In the genomic region with DNA sequence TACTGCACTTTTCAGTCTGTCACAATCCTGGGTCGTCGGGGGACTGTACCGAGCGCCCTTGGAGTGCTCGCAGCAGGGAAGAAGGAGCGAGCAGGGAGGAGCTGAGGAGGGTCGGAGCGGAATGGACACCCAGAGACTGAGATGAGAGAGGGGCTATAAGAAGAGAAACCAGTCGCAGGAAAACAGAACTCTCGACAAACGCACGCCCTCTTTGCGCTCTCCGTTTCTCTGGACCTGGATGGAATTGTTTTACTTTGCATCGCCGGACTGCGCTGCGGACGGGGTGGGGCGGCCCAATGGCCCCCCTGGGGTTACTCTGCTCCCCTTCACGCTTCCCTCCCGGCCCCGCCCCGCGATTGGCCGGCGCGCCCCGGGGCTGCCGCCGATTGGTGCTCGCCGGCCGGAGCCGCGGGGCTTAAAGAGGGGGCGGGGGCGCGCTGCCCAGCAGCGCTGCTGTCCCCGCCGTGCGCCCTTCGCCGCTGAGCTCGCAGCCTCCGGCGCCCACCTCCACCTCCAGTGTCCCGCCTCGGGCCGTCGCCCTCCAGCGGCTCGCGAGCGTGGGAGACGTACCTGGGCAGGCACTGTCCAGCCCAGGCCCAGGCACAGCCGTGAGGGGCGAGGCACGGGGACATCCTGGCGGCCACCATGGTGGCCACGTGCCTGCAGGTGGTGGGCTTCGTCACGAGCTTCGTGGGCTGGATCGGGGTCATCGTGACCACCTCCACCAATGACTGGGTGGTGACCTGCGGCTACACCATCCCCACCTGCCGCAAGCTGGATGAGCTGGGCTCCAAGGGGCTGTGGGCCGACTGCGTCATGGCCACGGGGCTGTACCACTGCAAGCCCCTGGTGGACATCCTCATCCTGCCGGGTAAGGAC, we compare ENCODE assay signal across 8 cellular contexts. TPM values are rescaled to one million over a fixed set of nuclear protein-coding genes. Genes with fewer than 3 reads are reported as not detected.
DNase-seq lines count a peak whose midpoint lies in the region; ATAC-seq, FAIRE-seq and TF ChIP-seq lines count a peak whose summit lies in the region.

Gene CLDN11, plus strand, starts transcription at position 447 of the 879 bp plus-strand sequence. Its CDS starts 199 bp downstream, at position 646.

- TF ChIP-seq RAD21 in H1 (IDR thresholded peaks at IDR 0.05 in 1 of 2, conservative IDR thresholded peaks at IDR 0.05 in 1 of 2; ENCODE audit: low read depth in 2 of 2, low read length in 2 of 2) = no peak; a peak in 1 of 4 replicates

- peak in 2 of 3 experiments; percentile 9 to 17; a peak in 2 of 4 replicates for TF ChIP-seq CTCF in H1 (IDR thresholded peaks at IDR 0.05; ENCODE audit: control extremely low read depth in 1 of 3, insufficient read depth in 1 of 3, low read depth in 1 of 3, low read length in 3 of 3)
- no peak for TF ChIP-seq CTCF in lower lobe of right lung (IDR thresholded peaks at IDR 0.05)

- no peak within 1 kb of the TSS for H3K14ac ChIP-seq in H1 (ENCODE audit: insufficient read length)

- POLR2A ChIA-PET in H1 (lab: Charles Lee; ENCODE audit: partially characterized antibody) = interaction anchor here (1.0 to 1.4 kb wide), 2 partner anchors 61 to 451 kb away, joined by 3 to 4 read pairs; partner anchors contain the start of gene SKIL

- peak within 1 kb of the TSS; percentile 24 to 61 (median 49); a peak in 7 of 8 replicates for H3K4me3 ChIP-seq in H1 (ENCODE audit: extremely low read depth in 1 of 4, insufficient read depth in 2 of 4, low read depth in 3 of 4, low read length in 4 of 4)
- peak within 1 kb of the TSS; percentile 57 for H3K4me3 ChIP-seq in lower lobe of right lung

- H2BK20ac ChIP-seq in H1 (ENCODE audit: low read length) = peak within 1 kb of the TSS; percentile 80; the same call in 1 of the 2 replicates

- H3K4me2 ChIP-seq in H1 (ENCODE audit: insufficient read depth in 1 of 2, low read depth in 2 of 2, low read length in 2 of 2) = peak within 1 kb of the TSS; percentile 54 to 74

- peak; percentile 19 to 42 for DNase-seq in NCI-H2081 (lab: John Stamatoyannopoulos, UW)
- no peak for DNase-seq in NCI-H2081 treated with DMSO at 0.1 percent for 48 hours (lab: John Stamatoyannopoulos, UW)
- DNase-seq in NCI-H748 treated with DMSO at 0.1 percent for 48 hours (lab: John Stamatoyannopoulos, UW) = peak; percentile 44
- DNase-seq in H1 (ENCODE audit: low read depth in 1 of 2, low spot score in 2 of 2) = peak in 1 of 2 experiments; percentile 83
- no peak for DNase-seq in lower lobe of right lung
- DNase-seq in substantia nigra (lab: John Stamatoyannopoulos, UW) = peak in 48 of 49 donors; percentile 26 to 87 (median 70)
- no peak for DNase-seq in CD1c-positive myeloid dendritic cell (ENCODE audit: extremely low spot score)

- no peaks in the 10 kb centered on the region for H3K79me2 ChIP-seq in H1 (ENCODE audit: control insufficient read depth in 1 of 2, insufficient read depth in 2 of 2, low read length in 2 of 2)

- H2BK15ac ChIP-seq in H1 (ENCODE audit: low read length) = peak within 1 kb of the TSS; percentile 99; the same call in 1 of the 2 replicates

- no peak within 1 kb of the TSS for H2BK120ac ChIP-seq in H1 (replicated peaks; ENCODE audit: low read depth, low read length)

- intact Hi-C loops in lower lobe of right lung (cut with DNase I) = no loop called here

- H3K9ac ChIP-seq in H1 (replicated peaks in 1 of 4; ENCODE audit: extremely low read depth in 1 of 4, low read depth in 3 of 4, low read length in 3 of 4) = 0 out of 7 replicates have a peak within 1 kb of the TSS, but pooled peaks of 1 of the 4 experiments have one; percentile 10

- H3K27me3 ChIP-seq in H1 (replicated peaks in 1 of 4; ENCODE audit: control insufficient read depth in 3 of 4, extremely low read depth in 1 of 4, insufficient read depth in 3 of 4, low read length in 3 of 4) (peaks cover 10 to 39% (median 31%) of the 10 kb centered on the region in 4 experiments), lower lobe of right lung (ENCODE audit: low read depth) (peaks cover 33% of the 10 kb centered on the region)

- H3K27ac ChIP-seq in H1 (ENCODE audit: low read depth, low read length) (no peak within 1 kb of the TSS), lower lobe of right lung (peak within 1 kb of the TSS; percentile 78), substantia nigra (ENCODE audit: low read depth, low read length, poor library complexity, severe bottlenecking) (peak within 1 kb of the TSS; percentile 98)

- H3K79me1 ChIP-seq in H1 (ENCODE audit: low read depth, low read length) = no peaks in the 10 kb centered on the region

- H3K9me3 ChIP-seq in H1 (ENCODE audit: insufficient read depth in 2 of 2, low read depth in 1 of 2, low read length in 1 of 2) (no peaks in the 10 kb centered on the region), lower lobe of right lung (no peaks in the 10 kb centered on the region)

- H3K56ac ChIP-seq in H1 (replicated peaks; ENCODE audit: insufficient read length, low read depth, low read length) = no peak within 1 kb of the TSS

- ATAC-seq in lower lobe of right lung (peak; percentile 64 to 72), HG03045 (IDR thresholded peaks at IDR 0.05; ENCODE audit: unreplicated experiment) (no peak)

- FAIRE-seq in H1 (lab: Jason Lieb, UNC) = no peak

- peaks cover 7% of the 10 kb centered on the region; the same call in 1 of the 2 replicates for H3K23me2 ChIP-seq in H1 (ENCODE audit: low read depth, low read length)

- no peak for TF ChIP-seq EP300 in H1 (IDR thresholded peaks at IDR 0.05; ENCODE audit: borderline replicate concordance in 1 of 2, low read depth in 2 of 2, low read length in 2 of 2)

- H4K8ac ChIP-seq in H1 (ENCODE audit: extremely low read depth, insufficient read depth, low read length) = peak within 1 kb of the TSS; percentile 88

- H4K91ac ChIP-seq in H1 (replicated peaks; ENCODE audit: insufficient read length, low read length) = peak within 1 kb of the TSS; percentile 64

- H2AK5ac ChIP-seq in H1 (ENCODE audit: low read depth, low read length) = no peak within 1 kb of the TSS

- no peak within 1 kb of the TSS for H3K23ac ChIP-seq in H1 (ENCODE audit: insufficient read length)

- no peak within 1 kb of the TSS for H3K4ac ChIP-seq in H1 (replicated peaks; ENCODE audit: insufficient read length, low read depth, low read length)

- no peak for TF ChIP-seq POLR2A in H1 (IDR thresholded peaks at IDR 0.05; ENCODE audit: control extremely low read depth in 1 of 2, low read depth in 2 of 2, low read length in 2 of 2)

- peak within 1 kb of the TSS; percentile 91; the same call in 1 of the 2 replicates for H2AFZ ChIP-seq in H1 (ENCODE audit: low read length)

- H3K36me3 ChIP-seq in H1 (ENCODE audit: control insufficient read depth in 2 of 4, insufficient read depth in 4 of 4, low read length in 3 of 4) (no peaks in the 10 kb centered on the region), lower lobe of right lung (no peaks in the 10 kb centered on the region)

- peak within 1 kb of the TSS; percentile 11 for H3K18ac ChIP-seq in H1 (ENCODE audit: extremely low read depth, low read length)

- peaks cover 0 to 3% of the 10 kb centered on the region in 2 experiments for H4K20me1 ChIP-seq in H1 (replicated peaks in 1 of 2; ENCODE audit: control insufficient read depth in 1 of 2, insufficient read depth in 2 of 2, low read length in 2 of 2)

- H3K4me1 ChIP-seq in H1 (replicated peaks in 1 of 4; ENCODE audit: control insufficient read depth in 3 of 4, insufficient read depth in 4 of 4, low read length in 3 of 4) (peaks cover 2 to 11% (median 5%) of the 10 kb centered on the region in 4 experiments), lower lobe of right lung (peaks cover 39% of the 10 kb centered on the region)

- 7% methylated on average over 60 of the region's 73 CpGs; no CpG with 5 or more reads in 1 of the 2 experiments for WGBS in H1 (ENCODE audit: extremely low coverage in 1 of 2, insufficient coverage in 1 of 2, insufficient read length in 1 of 2, insufficient replicate concordance in 2 of 2, low coverage in 1 of 2, low lambda C conversion rate in 2 of 2, missing lambda C conversion rate in 1 of 2), 2 experiments

- CTCF ChIA-PET in H1 (lab: Charles Lee; ENCODE audit: partially characterized antibody) = interaction anchor here (0.6 to 10.6 kb wide), 18 partner anchors 10 to 432 kb away, joined by 3 to 273 read pairs (median 4); partner anchors contain the start of gene SLC7A14

- H4K5ac ChIP-seq in H1 (ENCODE audit: insufficient read length, low read depth, low read length) = no peak within 1 kb of the TSS

- peak within 1 kb of the TSS; percentile 77; the same call in 1 of the 2 replicates for H2BK5ac ChIP-seq in H1 (ENCODE audit: low read depth, low read length)

- peak within 1 kb of the TSS; percentile 86; the same call in 1 of the 2 replicates for H2BK12ac ChIP-seq in H1 (ENCODE audit: low read depth, low read length)

TF ChIP-seq in H1, 55 proteins besides CTCF, POLR2A, EP300 and RAD21 (continues in another document):
- no peak for TF ChIP-seq CHD1 (IDR thresholded peaks at IDR 0.05; ENCODE audit: low read depth, low read length)
- peak; percentile 99 for TF ChIP-seq KDM4A (IDR thresholded peaks at IDR 0.05; ENCODE audit: low read depth, low read length, severe bottlenecking)
- TF ChIP-seq CBX5 (IDR thresholded peaks at IDR 0.05; ENCODE audit: low read depth, low read length) = no peak
- no peak for TF ChIP-seq RFX5 (IDR thresholded peaks at IDR 0.05; ENCODE audit: borderline replicate concordance, low read depth, low read length)
- TF ChIP-seq ZNF274 (IDR thresholded peaks at IDR 0.05; ENCODE audit: borderline replicate concordance, extremely low read depth, low read length) = no peak
- TF ChIP-seq SIRT6 (IDR thresholded peaks at IDR 0.05; ENCODE audit: low read length) = no peak
- TF ChIP-seq TBP (IDR thresholded peaks at IDR 0.05; ENCODE audit: low read depth, low read length) = no peak
- TF ChIP-seq TEAD4 (IDR thresholded peaks at IDR 0.05; ENCODE audit: low read depth, low read length) = no peak
- TF ChIP-seq BACH1 (IDR thresholded peaks at IDR 0.05; ENCODE audit: low read length) = no peak
- TF ChIP-seq KDM5A (IDR thresholded peaks at IDR 0.05; ENCODE audit: low read length) = no peak
- TF ChIP-seq SRF (IDR thresholded peaks at IDR 0.05; ENCODE audit: low read depth, low read length) = no peak
- no peak for TF ChIP-seq ASH2L (IDR thresholded peaks at IDR 0.05; ENCODE audit: low read length)
- peak; percentile 21; the same call in 1 of the 2 replicates for TF ChIP-seq RBBP5 (IDR thresholded peaks at IDR 0.05; ENCODE audit: borderline replicate concordance, low read depth, low read length)

RNA-seq across cellular contexts. Expression of gene CLDN11, which starts in this region (rescaled TPM):
- 10.5 and 12.5 TPM in 2 replicates for total RNA-seq in H1 (2021; fragmentation: NEBNext Ultra II Directional; extraction: Animal tissue kit (Norgen Biotek cat#: 25700))
- 4.8 and 8.1 TPM in 2 replicates for polyA plus RNA-seq in H1 (2011; rRNA removed)
- polyA plus RNA-seq in H1 (2011; cell fraction: cytosol; rRNA removed) = 5.9 TPM
- 4.8 TPM for polyA plus RNA-seq in H1 (2011; cell fraction: nucleus; rRNA removed)
- 3.9 to 4.6 TPM (median 4.3 TPM) in 4 replicates for polyA plus RNA-seq in H1 (2012, experiment 1 of 2)
- 4.2 TPM for polyA plus RNA-seq in H1 (2012, experiment 2 of 2)
- polyA plus RNA-seq in H1 (2013, experiment 1 of 2) = 7.2 TPM
- 8.0 TPM for polyA plus RNA-seq in H1 (2013, experiment 2 of 2)
- polyA minus RNA-seq in H1 (2011; rRNA and poly(A)+ RNA removed) = 6.2 and 6.8 TPM in 2 replicates
- polyA minus RNA-seq in H1 (2011; cell fraction: cytosol; rRNA and poly(A)+ RNA removed) = 9.5 TPM
- polyA minus RNA-seq in H1 (2011; cell fraction: nucleus; rRNA and poly(A)+ RNA removed) = 4.2 TPM
- total RNA-seq in lower lobe of right lung = 22.4 TPM

Comparison
In these comparisons a context has a peak if more than half of its experiments do, and no peak if none do; other contexts are left out.
1. DNase-seq: peak in NCI-H2081 (2 of 2), NCI-H748 treated with DMSO at 0.1 percent for 48 hours (single experiment) and substantia nigra (48 of 49); none in NCI-H2081 treated with DMSO at 0.1 percent for 48 hours (single experiment), lower lobe of right lung (single experiment) and CD1c-positive myeloid dendritic cell (single experiment).